In genomic region chr11:47983464-47984397, GRCh38 we compare ENCODE assay signal across 10 cellular contexts. TPM values are rescaled to one million over a fixed set of nuclear protein-coding genes. Genes with fewer than 3 reads are reported as not detected.
A peak's percentile ranks its signal among the peaks of the same experiment; 100 is the strongest.
DNase-seq lines count a peak whose midpoint lies in the region; ATAC-seq and TF ChIP-seq lines count a peak whose summit lies in the region.
"Had no signal": no experiment of that assay in that cellular context is flagged by ENCODE, and none has a peak within 500 bp of the region (broad histone marks: within the 10 kb centered on the region; RNA-seq: fewer than 3 reads in every experiment).

No MANE protein-coding gene starts in this region.

- H3K4me2 ChIP-seq in BLaER1 (0 out of 2 replicates have a peak overlapping the region, but pooled peaks have one; percentile 99), IMR-90 (ENCODE audit: low read depth, low read length) (peak overlapping the region; percentile 90), mesenchymal stem cell (ENCODE audit: low read length, poor library complexity, severe bottlenecking) (peak overlapping the region; percentile 77)

- intact Hi-C loops in IMR-90 (cut with micrococcal nuclease): no loop called here

- no peak for TF ChIP-seq POLR2A in IMR-90 (IDR thresholded peaks at IDR 0.05; ENCODE audit: low read depth, low read length)

- H3K4me1 ChIP-seq in BLaER1 (peaks cover 43% of the 10 kb centered on the region), IMR-90 (ENCODE audit: control insufficient read depth, insufficient read depth, low read length) (peaks cover 16% of the 10 kb centered on the region), mesenchymal stem cell (ENCODE audit: control insufficient read depth, insufficient read depth, low read depth, low read length) (peaks cover 24% of the 10 kb centered on the region)

- H3K4me3 Mint-ChIP-seq in activated naive CD8-positive, alpha-beta T cell treated with anti-CD3 and anti-CD28 coated beads for 36 hours: peak overlapping the region; percentile 23

- H3K36me3 ChIP-seq in BLaER1: no peaks in the 10 kb centered on the region
- H3K36me3 ChIP-seq in IMR-90 (ENCODE audit: control insufficient read depth, insufficient read depth, low read length): no peaks in the 10 kb centered on the region
- H3K36me3 ChIP-seq in mesenchymal stem cell (ENCODE audit: control insufficient read depth in 1 of 2, insufficient read depth in 2 of 2, low read depth in 1 of 2, low read length in 2 of 2): peaks cover 0 to 4% of the 10 kb centered on the region in 2 experiments
- H3K36me3 ChIP-seq: cardiac muscle cell had no signal

- no peak overlapping the region for H3K27ac ChIP-seq in BLaER1
- peak overlapping the region; percentile 61 for H3K27ac ChIP-seq in IMR-90 (ENCODE audit: insufficient read depth, low read length)
- H3K27ac ChIP-seq in mesenchymal stem cell (ENCODE audit: low read length, poor library complexity, severe bottlenecking): peak overlapping the region; percentile 70
- H3K27ac ChIP-seq: cardiac muscle cell had no signal

- H3K27ac Mint-ChIP-seq in activated naive CD8-positive, alpha-beta T cell treated with anti-CD3 and anti-CD28 coated beads for 36 hours: peak overlapping the region; percentile 17

- POLR2A ChIA-PET in IMR-90 (lab: Charles Lee; ENCODE audit: unreplicated experiment): interaction anchor here (0.6 to 0.7 kb wide), 2 partner anchors 25 to 32 kb away, joined by 3 to 4 read pairs; no protein-coding TSS in a partner anchor

- peak overlapping the region; percentile 39; the same call in 1 of the 2 replicates for H4K91ac ChIP-seq in IMR-90 (ENCODE audit: insufficient read depth, low read depth, low read length)
- H4K91ac ChIP-seq in mesenchymal stem cell (ENCODE audit: low read length): no peak overlapping the region

- H3K4me1 Mint-ChIP-seq in activated naive CD8-positive, alpha-beta T cell treated with anti-CD3 and anti-CD28 coated beads for 36 hours: peaks cover 47% of the 10 kb centered on the region

- no peak overlapping the region for H3K56ac ChIP-seq in IMR-90 (ENCODE audit: extremely low read depth, insufficient read depth, low read length)

- H2BK5ac ChIP-seq in IMR-90 (ENCODE audit: low read depth, low read length, poor library complexity, severe bottlenecking) (peak overlapping the region; percentile 79), mesenchymal stem cell (ENCODE audit: low read depth, low read length, poor library complexity, severe bottlenecking) (no peak overlapping the region)

- peak overlapping the region; percentile 49; the same call in 1 of the 3 replicates for H2BK15ac ChIP-seq in IMR-90 (ENCODE audit: low read depth, low read length)
- H2BK15ac ChIP-seq in mesenchymal stem cell (ENCODE audit: low read depth, poor library complexity, severe bottlenecking): no peak overlapping the region

- H3K4ac ChIP-seq in IMR-90 (ENCODE audit: low read depth, low read length) (peak overlapping the region; percentile 51), mesenchymal stem cell (ENCODE audit: low read depth in 1 of 2, low read length in 2 of 2) (peak overlapping the region in 1 of 2 experiments; percentile 68)

- no peak for TF ChIP-seq CTCF in IMR-90 (conservative IDR thresholded peaks at IDR 0.05; ENCODE audit: low read depth, low read length)
- TF ChIP-seq CTCF in GM20000 (IDR thresholded peaks at IDR 0.05; ENCODE audit: extremely low read depth, missing control alignments): no peak

- CTCF ChIA-PET in IMR-90 (lab: Yijun Ruan, JAX): interaction anchor here (0.6 to 1.4 kb wide), 4 partner anchors 26 to 67 kb away, joined by 3 to 5 read pairs (median 4); no protein-coding TSS in a partner anchor

- H3K9me3 Mint-ChIP-seq in activated naive CD8-positive, alpha-beta T cell treated with anti-CD3 and anti-CD28 coated beads for 36 hours: no peaks in the 10 kb centered on the region

- H3K27me3 Mint-ChIP-seq in activated naive CD8-positive, alpha-beta T cell treated with anti-CD3 and anti-CD28 coated beads for 36 hours: no peaks in the 10 kb centered on the region

- H3K9me3 ChIP-seq in BLaER1: no peaks in the 10 kb centered on the region
- H3K9me3 ChIP-seq in IMR-90 (ENCODE audit: control insufficient read depth, insufficient read depth, low read length): no peaks in the 10 kb centered on the region
- H3K9me3 ChIP-seq in mesenchymal stem cell (ENCODE audit: control insufficient read depth, low read length): no peaks in the 10 kb centered on the region
- H3K9me3 ChIP-seq: mucosa of descending colon had no signal

- peaks cover 14% of the 10 kb centered on the region for H3K9me1 ChIP-seq in IMR-90 (ENCODE audit: insufficient read depth, low read length)

- no peak for TF ChIP-seq RAD21 in IMR-90 (IDR thresholded peaks at IDR 0.05; ENCODE audit: low read length)

- H3K14ac ChIP-seq in IMR-90 (replicated peaks; ENCODE audit: low read depth, low read length) (peak overlapping the region; percentile 80), mesenchymal stem cell (ENCODE audit: low read length in 2 of 2) (no peak overlapping the region)

- H3K27me3 ChIP-seq in BLaER1 (peaks cover 8% of the 10 kb centered on the region; the same call in 1 of the 2 replicates), IMR-90 (ENCODE audit: control insufficient read depth, insufficient read depth, low read length) (no peaks in the 10 kb centered on the region), mesenchymal stem cell (ENCODE audit: control insufficient read depth in 1 of 2, insufficient read depth in 1 of 2, low read length in 2 of 2) (no peaks in the 10 kb centered on the region)
- H3K27me3 ChIP-seq: cardiac muscle cell had no signal

- dilution Hi-C loops in IMR-90 (cut with HindIII; ENCODE audit: low sequenced_read_pairs, unreplicated experiment): no loop called here

- H4K8ac ChIP-seq in IMR-90 (ENCODE audit: low read depth in 2 of 2, low read length in 2 of 2) (peak overlapping the region in 1 of 2 experiments; percentile 86; a peak in 2 of 4 replicates), mesenchymal stem cell (ENCODE audit: low read length) (no peak overlapping the region)

- H4K20me1 ChIP-seq in BLaER1 (0 out of 2 replicates have a peak, but pooled peaks cover 7% of the 10 kb centered on the region), IMR-90 (ENCODE audit: insufficient read depth, low read length) (peaks cover 8% of the 10 kb centered on the region; the same call in 1 of the 2 replicates)

- H3K79me1 ChIP-seq in IMR-90 (ENCODE audit: low read depth in 1 of 2, low read length in 2 of 2) (peaks cover 24 to 59% of the 10 kb centered on the region in 2 experiments; a peak in 3 of 4 replicates), mesenchymal stem cell (replicated peaks; ENCODE audit: low read length, poor library complexity, severe bottlenecking) (no peaks in the 10 kb centered on the region)

- DNase-seq in IMR-90 (peak; percentile 73), mesenchymal stem cell (peak; percentile 85), GM20000 (ENCODE audit: low spot score) (no peak), medulla oblongata (ENCODE audit: extremely low spot score) (no peak), activated gamma-delta T cell treated with Interleukin-2 at 50 U/mL for 16 hours (no peak)
- no peak for DNase-seq in activated naive CD8-positive, alpha-beta T cell treated with anti-CD3 and anti-CD28 coated beads for 36 hours

- no peak overlapping the region for H3K4me3 ChIP-seq in BLaER1
- no peak overlapping the region for H3K4me3 ChIP-seq in IMR-90 (ENCODE audit: insufficient read depth, low read depth, low read length)
- H3K4me3 ChIP-seq in mesenchymal stem cell (ENCODE audit: insufficient read depth in 1 of 2, low read depth in 1 of 2, low read length in 2 of 2): no peak overlapping the region
- H3K4me3 ChIP-seq: cardiac muscle cell, mucosa of descending colon had no signal

- H2AK9ac ChIP-seq in IMR-90 (replicated peaks; ENCODE audit: low read depth, low read length, poor library complexity): peak overlapping the region; percentile 62

- ATAC-seq in IMR-90 (ENCODE audit: low read depth) (no peak), HG02840 (IDR thresholded peaks at IDR 0.05; ENCODE audit: low FRiP score, unreplicated experiment) (no peak)
- ATAC-seq: mucosa of descending colon had no signal

- 47% methylated on average over 3 of the region's 10 CpGs; no CpG with 5 or more reads in 1 of the 2 experiments for WGBS in IMR-90 (ENCODE audit: extremely low coverage in 2 of 2, insufficient read length in 1 of 2), 2 experiments
- WGBS in mesenchymal stem cell: 34% methylated on average over 8 of the region's 10 CpGs

- H2BK120ac ChIP-seq in IMR-90 (ENCODE audit: low read depth, low read length) (peak overlapping the region; percentile 30; the same call in 1 of the 2 replicates), mesenchymal stem cell (ENCODE audit: low read depth, low read length) (no peak overlapping the region)

- H3K23ac ChIP-seq in IMR-90 (ENCODE audit: low read depth, low read length) (peak overlapping the region; percentile 39; the same call in 1 of the 2 replicates), mesenchymal stem cell (ENCODE audit: low read length in 2 of 2) (no peak overlapping the region)

- H3K36me3 Mint-ChIP-seq in activated naive CD8-positive, alpha-beta T cell treated with anti-CD3 and anti-CD28 coated beads for 36 hours: peaks cover 9% of the 10 kb centered on the region

- in situ Hi-C loops in IMR-90 (cut with MboI; ENCODE audit: low sequenced_read_pairs): no loop called here

- H2BK20ac ChIP-seq in IMR-90 (ENCODE audit: low read depth, low read length): peak overlapping the region; percentile 27

- peak overlapping the region; percentile 75 for H2AFZ ChIP-seq in IMR-90 (replicated peaks; ENCODE audit: low read length, poor library complexity)
- no peak overlapping the region for H2AFZ ChIP-seq in mesenchymal stem cell (ENCODE audit: low read depth, low read length)

- H2AK5ac ChIP-seq in IMR-90 (ENCODE audit: low read depth, low read length) (peak overlapping the region; percentile 32), mesenchymal stem cell (ENCODE audit: low read length, severe bottlenecking) (peak overlapping the region; percentile 41)

- peak overlapping the region; percentile 84; the same call in 1 of the 2 replicates for H4K5ac ChIP-seq in IMR-90 (ENCODE audit: low read depth, low read length)

- H3K9ac ChIP-seq in BLaER1: no peak overlapping the region
- peak overlapping the region; percentile 57; the same call in 1 of the 2 replicates for H3K9ac ChIP-seq in IMR-90 (ENCODE audit: low read depth, low read length)
- H3K9ac ChIP-seq in mesenchymal stem cell (ENCODE audit: low read length): peak overlapping the region; percentile 40

- H3K18ac ChIP-seq in IMR-90 (ENCODE audit: low read depth, low read length) (peak overlapping the region; percentile 82; the same call in 1 of the 2 replicates), mesenchymal stem cell (ENCODE audit: low read depth in 1 of 2, low read length in 2 of 2) (no peak overlapping the region)

- TSS peak; percentile 20 for BruUV-seq in IMR-90 (replicated peaks; lab: Mats Ljungman, UMichigan)

- no peak overlapping the region for H2BK12ac ChIP-seq in mesenchymal stem cell (ENCODE audit: low read length in 2 of 2)

RNA-seq across cellular contexts. Expression of gene PTPRJ, which starts 3.4 kb away (rescaled TPM):
- 13.6 and 14.9 TPM in 2 replicates for total RNA-seq in IMR-90 (2012; rRNA removed)
- 5.3 and 5.6 TPM in 2 replicates for polyA plus RNA-seq in IMR-90 (2012; rRNA removed)
- polyA plus RNA-seq in IMR-90 (2012; cell fraction: cytosol; rRNA removed): 2.2 and 2.4 TPM in 2 replicates
- polyA plus RNA-seq in IMR-90 (2012; cell fraction: nucleus; rRNA removed; ENCODE audit: low replicate concordance): 3.4 and 6.7 TPM in 2 replicates
- 10 to 100 TPM; 11.8 to 13.1 TPM for total RNA-seq in activated naive CD8-positive, alpha-beta T cell treated with anti-CD3 and anti-CD28 coated beads for 36 hours
- polyA plus RNA-seq in mesenchymal stem cell (2013, experiment 1 of 2): 17.1 TPM
- 16.8 TPM for polyA plus RNA-seq in mesenchymal stem cell (2013, experiment 2 of 2)

Comparison
In these comparisons a context has a peak if more than half of its experiments do, and no peak if none do; other contexts are left out.
1. DNase-seq: peak in IMR-90 (single experiment) and mesenchymal stem cell (single experiment); none in activated naive CD8-positive, alpha-beta T cell treated with anti-CD3 and anti-CD28 coated beads for 36 hours (single experiment), GM20000 (single experiment), medulla oblongata (single experiment) and activated gamma-delta T cell treated with Interleukin-2 at 50 U/mL for 16 hours (single experiment).
2. Peak in every context shown above with its lines, with median percentiles within 50 percentile points of each other: H3K4me2 ChIP-seq.